Comparison of ENCODE assay signal across 30 cellular contexts in the genomic region with DNA sequence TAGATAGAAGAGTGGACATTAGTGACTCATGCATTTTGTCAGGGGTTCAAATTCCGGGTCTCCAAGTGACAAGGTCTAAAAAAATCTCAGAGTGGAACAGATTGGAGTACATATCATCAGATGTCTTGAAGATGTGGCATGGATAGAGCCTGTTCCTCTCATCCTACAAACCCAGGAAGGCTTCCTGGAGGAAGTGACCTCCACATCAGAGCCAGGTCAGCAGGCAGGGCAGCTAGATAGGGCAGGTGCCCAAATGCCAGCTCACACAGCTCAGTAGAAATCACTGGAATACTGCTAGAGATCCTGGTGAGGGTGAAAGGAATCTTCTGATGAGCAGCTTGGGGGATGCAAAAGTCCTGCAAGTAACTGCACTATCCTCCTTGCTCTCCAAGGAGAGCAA.
"Had no signal": no experiment of that assay in that cellular context is flagged by ENCODE, and none has a peak within 500 bp of the region (broad histone marks: within the 10 kb centered on the region; RNA-seq: fewer than 3 reads in every experiment).

No MANE protein-coding gene starts in this region.

- H3K36me3 ChIP-seq: adrenal gland, ascending aorta, brain microvascular endothelial cell, breast epithelium, cardiac muscle cell had no signal

- ATAC-seq: activated T-cell treated with anti-CD3 and anti-CD28 coated beads, Interleukin-2, amount 50 U/mL, for 4 hours; activated T-helper 17 cell treated with anti-CD3 and anti-CD28 coated beads, Interleukin-2, amount 50 U/mL, for 72 hours; body of pancreas had no signal

- H3K9me3 ChIP-seq: adrenal gland, ascending aorta, body of pancreas, breast epithelium had no signal

- H3K27me3 ChIP-seq: adrenal gland, ascending aorta, body of pancreas, brain microvascular endothelial cell, cardiac muscle cell had no signal

- H3K4me1 ChIP-seq: adrenal gland, ascending aorta, body of pancreas, breast epithelium had no signal

- FAIRE-seq: astrocyte, bronchial epithelial cell had no signal

- DNase-seq: activated effector memory CD4-positive, alpha-beta T cell treated with anti-CD3 and anti-CD28 coated beads, Interleukin-2, amount 50 U/mL, for 16 hours; activated effector memory CD4-positive, alpha-beta T cell treated with Interleukin-2 at 50 U/mL for 16 hours; activated gamma-delta T cell; activated gamma-delta T cell treated with Interleukin-2 at 50 U/mL for 16 hours; activated naive CD4-positive, alpha-beta T cell; activated naive CD4-positive, alpha-beta T cell treated with anti-CD3 and anti-CD28 coated beads for 36 hours; activated naive CD4-positive, alpha-beta T cell treated with anti-CD3 and anti-CD28 coated beads, Interleukin-2, amount 10 ng/mL, durations not matched to agents 7 days and 5 days; activated naive CD4-positive, alpha-beta T cell treated with anti-CD3 and anti-CD28 coated beads, Interleukin-2, amount 50 U/mL, for 16 hours; activated naive CD4-positive, alpha-beta T cell treated with Interleukin-2 at 50 U/mL for 16 hours; activated naive CD8-positive, alpha-beta T cell treated with anti-CD3 and anti-CD28 coated beads for 36 hours; activated naive CD8-positive, alpha-beta T cell treated with anti-CD3 and anti-CD28 coated beads, Interleukin-2, amount 10 ng/mL, durations not matched to agents 7 days and 5 days; activated naive CD8-positive, alpha-beta T cell treated with anti-CD3 and anti-CD28 coated beads, Interleukin-2, amount 50 U/mL, for 24 hours; activated T-cell treated with anti-CD3 and anti-CD28 coated beads, Interleukin-2, amount 50 U/mL, for 24 hours; activated T-cell treated with anti-CD3 and anti-CD28 coated beads, Interleukin-2, amount 50 U/mL, for 4 hours; activated T-cell treated with anti-CD3 and anti-CD28 coated beads, Interleukin-2, amount 50 U/mL, for 48 hours; activated T-cell treated with anti-CD3 and anti-CD28 coated beads, Interleukin-2, amount 50 U/mL, for 72 hours; adrenal gland; amniotic stem cell; amygdala; aorta; body of pancreas; brain microvascular endothelial cell; central memory CD4-positive, alpha-beta T cell; cerebellar nuclear complex had no signal

- H3K4me3 ChIP-seq: adrenal gland, ascending aorta, body of pancreas, breast epithelium, cardiac muscle cell had no signal

- H3K27ac ChIP-seq: adrenal gland, ascending aorta, body of pancreas, brain microvascular endothelial cell, breast epithelium, cardiac muscle cell had no signal
